ENCODE assay signal across 8 cellular contexts in genomic region chr1:161159087-161159914, GRCh38. TPM values are rescaled to one million over a fixed set of nuclear protein-coding genes. Genes with fewer than 3 reads are reported as not detected.
A peak's percentile ranks its signal among the peaks of the same experiment; 100 is the strongest.
DNase-seq lines count a peak whose midpoint lies in the region; ATAC-seq and TF ChIP-seq lines count a peak whose summit lies in the region.

TSS of gene USP21 (plus strand) at chr1:161159500. CDS start at chr1:161160641, 1,141 bp downstream.

- H3K4me2 ChIP-seq in SU-DHL-6 (ENCODE audit: low read depth, low read length, poor library complexity, severe bottlenecking) = peak within 1 kb of the TSS; percentile 97

- no peaks in the 10 kb centered on the region for H3K27me3 Mint-ChIP-seq in activated naive CD8-positive, alpha-beta T cell treated with anti-CD3 and anti-CD28 coated beads for 36 hours
- peaks cover 4% of the 10 kb centered on the region for H3K27me3 Mint-ChIP-seq in glutamatergic neuron (ENCODE audit: unreplicated experiment)

- peak within 1 kb of the TSS; percentile 65 for H3K4me3 ChIP-seq in GM12864 (ENCODE audit: low read depth, low read length)
- peak within 1 kb of the TSS; percentile 87 for H3K4me3 ChIP-seq in SU-DHL-6 (ENCODE audit: insufficient read depth, low read length, poor library complexity, severe bottlenecking)
- H3K4me3 ChIP-seq in ovary = peak within 1 kb of the TSS; percentile 84
- peak within 1 kb of the TSS; percentile 83 to 92 for H3K4me3 ChIP-seq in tibial artery

- no peaks in the 10 kb centered on the region for H3K9me2 ChIP-seq in SU-DHL-6 (replicated peaks; ENCODE audit: insufficient read depth, low read length)

- intact Hi-C loops in ovary (cut with DNase I) (loop anchor here in 1 of 4 donors (10.0 kb wide), 1 partner anchor 874 kb away; the partner anchor contains the start of gene PEX19), tibial artery (cut with DNase I; ENCODE audit: low total_unique reads) (no loop called here)

- peaks cover 8% of the 10 kb centered on the region for H3K79me2 ChIP-seq in SU-DHL-6 (ENCODE audit: insufficient read depth, low read length)

- H3K9me3 ChIP-seq in SU-DHL-6 (ENCODE audit: insufficient read depth, low read length) (no peaks in the 10 kb centered on the region), ovary (no peaks in the 10 kb centered on the region), tibial artery (no peaks in the 10 kb centered on the region)

- no peaks in the 10 kb centered on the region for H3K36me3 ChIP-seq in SU-DHL-6 (ENCODE audit: low read length)
- no peaks in the 10 kb centered on the region for H3K36me3 ChIP-seq in ovary
- H3K36me3 ChIP-seq in tibial artery = peaks cover 0 to 52% (median 22%) of the 10 kb centered on the region in 3 donors

- H3F3A ChIP-seq in SU-DHL-6 (ENCODE audit: insufficient read depth) = peaks cover 10% of the 10 kb centered on the region; the same call in 1 of the 2 replicates

- H2AFZ ChIP-seq in SU-DHL-6 (ENCODE audit: low read depth, low read length, severe bottlenecking) = peak within 1 kb of the TSS; percentile 96

- DNase-seq in GM12864 (ENCODE audit: low read depth) = no peak
- peak; percentile 91 to 99 (median 96) for DNase-seq in NCI-H1417 (lab: John Stamatoyannopoulos, UW)
- peak; percentile 92 for DNase-seq in activated naive CD8-positive, alpha-beta T cell treated with anti-CD3 and anti-CD28 coated beads for 36 hours
- peak; percentile 95 for DNase-seq in glutamatergic neuron
- peak; percentile 92 to 96 (median 95) for DNase-seq in ovary
- DNase-seq in tibial artery = peak; percentile 93 to 95

- peak within 1 kb of the TSS; percentile 86 for H3K27ac Mint-ChIP-seq in activated naive CD8-positive, alpha-beta T cell treated with anti-CD3 and anti-CD28 coated beads for 36 hours
- peak within 1 kb of the TSS; percentile 92 for H3K27ac Mint-ChIP-seq in glutamatergic neuron (ENCODE audit: unreplicated experiment)

- TF ChIP-seq POLR2A in ovary (IDR thresholded peaks at IDR 0.05) = peak; percentile 57

- TF ChIP-seq EP300 in ovary (IDR thresholded peaks at IDR 0.05) = no peak

- 0 to 2% (median 1%) methylated on average over 49 to 60 of the region's 60 CpGs for WGBS in ovary, 3 donors

- H3K27me3 ChIP-seq in SU-DHL-6 (ENCODE audit: low read length) (no peaks in the 10 kb centered on the region), ovary (no peaks in the 10 kb centered on the region), tibial artery (no peaks in the 10 kb centered on the region)

- ATAC-seq in HG02678 (IDR thresholded peaks at IDR 0.05; ENCODE audit: unreplicated experiment) = peak; percentile 84

- no peaks in the 10 kb centered on the region for H3K9me3 Mint-ChIP-seq in activated naive CD8-positive, alpha-beta T cell treated with anti-CD3 and anti-CD28 coated beads for 36 hours
- H3K9me3 Mint-ChIP-seq in glutamatergic neuron (ENCODE audit: unreplicated experiment) = peaks cover 8% of the 10 kb centered on the region

- H3K27ac ChIP-seq in SU-DHL-6 (ENCODE audit: low read depth, low read length) (peak within 1 kb of the TSS; percentile 59), ovary (peak within 1 kb of the TSS; percentile 68 to 89), tibial artery (peak within 1 kb of the TSS; percentile 90 to 95)

- H3K9ac ChIP-seq in SU-DHL-6 (ENCODE audit: low read length) = peak within 1 kb of the TSS; percentile 96

- peak within 1 kb of the TSS; percentile 84 for H3K4me3 Mint-ChIP-seq in activated naive CD8-positive, alpha-beta T cell treated with anti-CD3 and anti-CD28 coated beads for 36 hours
- H3K4me3 Mint-ChIP-seq in glutamatergic neuron (ENCODE audit: unreplicated experiment) = peak within 1 kb of the TSS; percentile 91

- peaks cover 40% of the 10 kb centered on the region for H3K4me1 Mint-ChIP-seq in activated naive CD8-positive, alpha-beta T cell treated with anti-CD3 and anti-CD28 coated beads for 36 hours
- H3K4me1 Mint-ChIP-seq in glutamatergic neuron (ENCODE audit: low read depth, unreplicated experiment) = peaks cover 8% of the 10 kb centered on the region

- no peaks in the 10 kb centered on the region for H4K20me1 ChIP-seq in SU-DHL-6 (ENCODE audit: low read depth, low read length)

- TF ChIP-seq CTCF in GM12864 (IDR thresholded peaks at IDR 0.05; ENCODE audit: low read depth, low read length, missing control alignments) (peak; percentile 49), SU-DHL-6 (IDR thresholded peaks at IDR 0.05; ENCODE audit: insufficient read depth, low read length, poor library complexity, severe bottlenecking) (no peak), glutamatergic neuron (IDR thresholded peaks at IDR 0.05; ENCODE audit: partially characterized antibody, unreplicated experiment) (no peak), ovary (IDR thresholded peaks at IDR 0.05) (peak in 1 of 3 donors; percentile 52), tibial artery (IDR thresholded peaks at IDR 0.05) (no peak)

- peaks cover 18% of the 10 kb centered on the region for H3K36me3 Mint-ChIP-seq in activated naive CD8-positive, alpha-beta T cell treated with anti-CD3 and anti-CD28 coated beads for 36 hours
- H3K36me3 Mint-ChIP-seq in glutamatergic neuron (ENCODE audit: unreplicated experiment) = no peaks in the 10 kb centered on the region

- H3K4me1 ChIP-seq in ovary (ENCODE audit: insufficient read depth) = peaks cover 14% of the 10 kb centered on the region
- H3K4me1 ChIP-seq in tibial artery = peaks cover 0 to 42% (median 34%) of the 10 kb centered on the region in 4 donors

RNA-seq across cellular contexts. Expression of gene USP21, which starts in this region (rescaled TPM):
- 10 to 100 TPM; 24.2 to 25.4 TPM for total RNA-seq in activated naive CD8-positive, alpha-beta T cell treated with anti-CD3 and anti-CD28 coated beads for 36 hours
- total RNA-seq in glutamatergic neuron (ENCODE audit: unreplicated experiment) (21.5 TPM), ovary (10 to 100 TPM; 16.7 to 41.9 (median 38.5) TPM)
- polyA plus RNA-seq in ovary = 10 to 100 TPM; 29.2 to 32.0 TPM
